Comparison of ENCODE assay signal across 2 cellular contexts in genomic region chr19:18401580-18402112, GRCh38.
TF ChIP-seq lines count a peak whose summit lies in the region.

No MANE protein-coding gene starts in this region.

TF ChIP-seq in K562, 482 proteins besides CTCF, POLR2A, EP300 and RAD21 (continued from another document and continues in another):
- TF ChIP-seq THRB (CRISPR knock-in tag; conservative IDR thresholded peaks at IDR 0.05) (no peak), SMC3 (conservative IDR thresholded peaks at IDR 0.05; ENCODE audit: insufficient read depth, low read depth, low read length) (peak; percentile 70), CCNT2 (IDR thresholded peaks at IDR 0.05; ENCODE audit: borderline replicate concordance, extremely low read depth, insufficient read length, low read depth, low read length) (no peak), SETDB1 (IDR thresholded peaks at IDR 0.05; ENCODE audit: low read length) (no peak), KDM2B (CRISPR knock-in tag; IDR thresholded peaks at IDR 0.05) (no peak), ZBTB43 (CRISPR knock-in tag; IDR thresholded peaks at IDR 0.05) (0 out of 2 replicates have a peak, but pooled peaks have one; percentile 30), MTA3 (IDR thresholded peaks at IDR 0.05; ENCODE audit: borderline replicate concordance) (0 out of 2 replicates have a peak, but pooled peaks have one; percentile 56), ATF7 (IDR thresholded peaks at IDR 0.05) (0 out of 2 replicates have a peak, but pooled peaks have one; percentile 37), ZC3H8 (IDR thresholded peaks at IDR 0.05) (no peak), ZC3H4 (CRISPR knock-in tag; IDR thresholded peaks at IDR 0.05; ENCODE audit: borderline replicate concordance) (0 out of 2 replicates have a peak, but pooled peaks have one; percentile 33), POLR3G (IDR thresholded peaks at IDR 0.05; ENCODE audit: extremely low read depth, insufficient read length, insufficient replicate concordance) (no peak), TOE1 (IDR thresholded peaks at IDR 0.05; ENCODE audit: borderline replicate concordance) (no peak), TOE1 (CRISPR knock-in tag; IDR thresholded peaks at IDR 0.05; ENCODE audit: borderline replicate concordance, low read depth) (no peak), TBP (optimal IDR thresholded peaks at IDR 0.05; ENCODE audit: low read depth, low read length) (peak; percentile 47), ZNF384 (IDR thresholded peaks at IDR 0.05; ENCODE audit: low read depth, low read length) (peak; percentile 47; the same call in 1 of the 2 replicates), MECOM (CRISPR knock-in tag; IDR thresholded peaks at IDR 0.05) (0 out of 2 replicates have a peak, but pooled peaks have one; percentile 41), HINFP (tag; conservative IDR thresholded peaks at IDR 0.05; ENCODE audit: low read depth) (no peak), ZNF121 (CRISPR knock-in tag; conservative IDR thresholded peaks at IDR 0.05) (no peak), SMAD2 (IDR thresholded peaks at IDR 0.05; ENCODE audit: low read depth, low read length) (no peak), MXD1 (CRISPR knock-in tag; IDR thresholded peaks at IDR 0.05; ENCODE audit: borderline replicate concordance, poor library complexity, severe bottlenecking) (no peak), HIVEP1 (CRISPR knock-in tag; IDR thresholded peaks at IDR 0.05) (no peak), MYC (IDR thresholded peaks at IDR 0.05; ENCODE audit: low read depth, low read length) (peak; percentile 43), MYC (CRISPR knock-in tag; IDR thresholded peaks at IDR 0.05; ENCODE audit: borderline replicate concordance, low read depth) (no peak), XRCC3 (IDR thresholded peaks at IDR 0.05) (no peak), ETV1 (tag; conservative IDR thresholded peaks at IDR 0.05; ENCODE audit: low read depth) (peak; percentile 41; the same call in 1 of the 2 replicates), NFATC3 (IDR thresholded peaks at IDR 0.05) (no peak)
- TF ChIP-seq, protein P1, sequence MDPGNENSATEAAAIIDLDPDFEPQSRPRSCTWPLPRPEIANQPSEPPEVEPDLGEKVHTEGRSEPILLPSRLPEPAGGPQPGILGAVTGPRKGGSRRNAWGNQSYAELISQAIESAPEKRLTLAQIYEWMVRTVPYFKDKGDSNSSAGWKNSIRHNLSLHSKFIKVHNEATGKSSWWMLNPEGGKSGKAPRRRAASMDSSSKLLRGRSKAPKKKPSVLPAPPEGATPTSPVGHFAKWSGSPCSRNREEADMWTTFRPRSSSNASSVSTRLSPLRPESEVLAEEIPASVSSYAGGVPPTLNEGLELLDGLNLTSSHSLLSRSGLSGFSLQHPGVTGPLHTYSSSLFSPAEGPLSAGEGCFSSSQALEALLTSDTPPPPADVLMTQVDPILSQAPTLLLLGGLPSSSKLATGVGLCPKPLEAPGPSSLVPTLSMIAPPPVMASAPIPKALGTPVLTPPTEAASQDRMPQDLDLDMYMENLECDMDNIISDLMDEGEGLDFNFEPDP (CRISPR knock-in tag; IDR thresholded peaks at IDR 0.05), result no peak
- TF ChIP-seq, protein P2, sequence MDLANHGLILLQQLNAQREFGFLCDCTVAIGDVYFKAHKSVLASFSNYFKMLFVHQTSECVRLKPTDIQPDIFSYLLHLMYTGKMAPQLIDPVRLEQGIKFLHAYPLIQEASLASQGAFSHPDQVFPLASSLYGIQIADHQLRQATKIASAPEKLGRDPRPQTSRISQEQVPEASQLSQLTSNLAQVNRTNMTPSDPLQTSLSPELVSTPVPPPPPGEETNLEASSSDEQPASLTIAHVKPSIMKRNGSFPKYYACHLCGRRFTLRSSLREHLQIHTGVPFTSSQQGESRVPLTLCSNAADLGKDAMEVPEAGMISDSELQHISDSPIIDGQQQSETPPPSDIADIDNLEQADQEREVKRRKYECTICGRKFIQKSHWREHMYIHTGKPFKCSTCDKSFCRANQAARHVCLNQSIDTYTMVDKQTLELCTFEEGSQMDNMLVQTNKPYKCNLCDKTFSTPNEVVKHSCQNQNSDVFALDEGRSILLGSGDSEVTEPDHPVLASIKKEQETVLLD (IDR thresholded peaks at IDR 0.05), result no peak

TF ChIP-seq in HepG2, 621 proteins besides CTCF, POLR2A, EP300 and RAD21 (continued from another document):
- TF ChIP-seq TIGD3 (CRISPR knock-in tag; IDR thresholded peaks at IDR 0.05; ENCODE audit: borderline replicate concordance) (no peak), ZNF746 (CRISPR knock-in tag; IDR thresholded peaks at IDR 0.05) (no peak), ZNF879 (CRISPR knock-in tag; IDR thresholded peaks at IDR 0.05) (no peak), PPARG (CRISPR knock-in tag; conservative IDR thresholded peaks at IDR 0.05) (no peak), ZMYM2 (CRISPR knock-in tag; IDR thresholded peaks at IDR 0.05) (peak; percentile 92), PAXIP1 (CRISPR knock-in tag; conservative IDR thresholded peaks at IDR 0.05) (0 out of 2 replicates have a peak, but pooled peaks have one; percentile 10)
TF ChIP-seq in HepG2: peak in this region for 32.
